In the genomic region with DNA sequence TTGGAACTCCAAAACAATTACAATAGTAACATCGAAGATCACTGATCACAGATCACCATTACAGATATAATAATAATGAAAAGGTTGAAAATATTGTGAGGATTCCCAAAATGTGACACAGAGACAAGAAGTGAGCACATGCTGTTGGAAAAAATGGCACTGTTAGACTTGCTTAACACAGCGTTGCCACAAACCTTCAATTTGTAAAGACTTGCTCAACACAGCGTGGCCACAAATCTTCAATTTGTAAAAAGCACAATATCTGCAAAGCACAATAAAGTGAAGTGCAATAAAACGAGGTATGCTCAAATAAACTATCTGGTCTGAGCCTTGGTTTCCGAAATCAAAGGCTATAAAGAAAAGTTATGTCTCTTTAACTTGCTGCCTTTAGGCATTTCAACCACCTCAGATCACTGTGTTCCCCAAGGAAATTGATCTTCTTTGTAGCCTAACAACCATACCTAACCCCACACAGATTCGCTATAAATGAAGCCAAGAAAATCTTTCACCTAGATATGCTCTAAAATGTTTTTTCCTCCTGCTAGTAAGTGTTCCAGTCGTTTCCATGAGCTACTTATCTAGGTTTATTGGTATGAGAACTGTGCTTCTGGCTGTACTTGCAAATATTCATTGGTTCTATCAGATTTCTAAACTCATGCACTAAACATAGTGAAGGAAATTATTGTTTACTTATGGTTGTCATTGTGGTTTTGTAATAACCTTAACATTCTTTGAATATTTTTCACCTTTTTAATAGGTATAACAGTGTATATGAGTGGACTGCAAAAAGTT, we compare ENCODE assay signal across 19 cellular contexts. TPM values are rescaled to one million over a fixed set of nuclear protein-coding genes. Genes with fewer than 3 reads are reported as not detected.
DNase-seq lines count a peak whose midpoint lies in the region; ATAC-seq and TF ChIP-seq lines count a peak whose summit lies in the region.
"Had no signal": no experiment of that assay in that cellular context is flagged by ENCODE, and none has a peak within 500 bp of the region (broad histone marks: within the 10 kb centered on the region; RNA-seq: fewer than 3 reads in every experiment).

No MANE protein-coding gene starts in this region.

- peak overlapping the region; percentile 13 for H3K27ac Mint-ChIP-seq in Calu3 (ENCODE audit: unreplicated experiment)

- intact Hi-C loops in Calu3 (cut with micrococcal nuclease; ENCODE audit: unreplicated experiment): loop anchor here (5.0 kb wide), 1 partner anchor 84 kb away; no protein-coding TSS in a partner anchor
- intact Hi-C loops in OCI-LY7 (cut with micrococcal nuclease; ENCODE audit: unreplicated experiment): no loop called here

- CTCF ChIA-PET in Calu3 (lab: Charles Lee) (interaction anchor here (0.6 to 1.5 kb wide), 5 partner anchors 9 to 234 kb away, joined by 3 to 5 read pairs (median 4); no protein-coding TSS in a partner anchor), OCI-LY7 (lab: Charles Lee; ENCODE audit: unreplicated experiment) (no interaction called here)

- peak overlapping the region; percentile 31 for H3K4me3 Mint-ChIP-seq in Calu3 (ENCODE audit: low read depth, unreplicated experiment)

- H3K4me3 ChIP-seq in OCI-LY7 (ENCODE audit: low read depth, low read length, poor library complexity, severe bottlenecking) (peak overlapping the region; percentile 12), fibroblast of villous mesenchyme (ENCODE audit: low read depth, low read length) (no peak overlapping the region)
- H3K4me3 ChIP-seq: SK-N-MC had no signal

- no peak overlapping the region for H3K27ac ChIP-seq in OCI-LY7 (ENCODE audit: low read depth, low read length, poor library complexity, severe bottlenecking)
- H3K27ac ChIP-seq: SK-N-MC, VCaP had no signal

- no peaks in the 10 kb centered on the region for H3K9me3 ChIP-seq in OCI-LY7 (ENCODE audit: low read length)

- BruUV-seq in Calu3 (replicated peaks; lab: Mats Ljungman, UMichigan) (no TSS peak), OCI-LY7 (replicated peaks; lab: Mats Ljungman, UMichigan) (no TSS peak)

- no peaks in the 10 kb centered on the region for H3K9me2 ChIP-seq in OCI-LY7 (ENCODE audit: insufficient read depth, low read length)

- no peaks in the 10 kb centered on the region for H3K36me3 ChIP-seq in OCI-LY7 (ENCODE audit: insufficient read depth, low read length)

- no peaks in the 10 kb centered on the region for H3K79me2 ChIP-seq in OCI-LY7 (ENCODE audit: insufficient read depth, low read depth, low read length)

- no peaks in the 10 kb centered on the region for H3K9me3 Mint-ChIP-seq in Calu3 (ENCODE audit: low read depth, unreplicated experiment)

- H3K36me3 Mint-ChIP-seq in Calu3 (ENCODE audit: insufficient read depth, unreplicated experiment): no peaks in the 10 kb centered on the region
- H3K36me3 Mint-ChIP-seq: memory B cell had no signal

- H3K4me2 ChIP-seq in OCI-LY7 (ENCODE audit: low read length): peak overlapping the region; percentile 49; the same call in 1 of the 2 replicates

- no peaks in the 10 kb centered on the region for H3K27me3 Mint-ChIP-seq in Calu3 (ENCODE audit: unreplicated experiment)
- H3K27me3 Mint-ChIP-seq: memory B cell had no signal

- peaks cover 15% of the 10 kb centered on the region for H3K4me1 Mint-ChIP-seq in Calu3 (ENCODE audit: low read depth, unreplicated experiment)

- TF ChIP-seq CTCF in Calu3 (IDR thresholded peaks at IDR 0.05; ENCODE audit: unreplicated experiment) (no peak), OCI-LY7 (conservative IDR thresholded peaks at IDR 0.05; ENCODE audit: low read length) (no peak), fibroblast of villous mesenchyme (IDR thresholded peaks at IDR 0.05; ENCODE audit: insufficient read depth, low read depth, low read length) (no peak)

- ATAC-seq in GM18868 (IDR thresholded peaks at IDR 0.05; ENCODE audit: unreplicated experiment): no peak
- ATAC-seq: stimulated activated naive CD8-positive, alpha-beta T cell treated with anti-CD3 and anti-CD28 coated beads, Interleukin-15, Interleukin-2, amounts not matched to agents 100 U/mL and 50 U/mL, for 24 hours had no signal

- peak overlapping the region; percentile 93 for H2AFZ ChIP-seq in OCI-LY7 (ENCODE audit: low read length)

- POLR2A ChIA-PET in OCI-LY7 (lab: Charles Lee): interaction anchor here (0.7 kb wide), 1 partner anchor 186 kb away, joined by 4 read pairs; no protein-coding TSS in a partner anchor

- no peaks in the 10 kb centered on the region for H4K20me1 ChIP-seq in OCI-LY7 (ENCODE audit: insufficient read depth, low read length)

- peaks cover 5% of the 10 kb centered on the region for H3K4me1 ChIP-seq in OCI-LY7 (ENCODE audit: insufficient read depth, low read length, poor library complexity, severe bottlenecking)

- peak; percentile 4 to 53 for DNase-seq in NOMO-1 (lab: John Stamatoyannopoulos, UW; ENCODE audit: unreplicated experiment in 2 of 2)
- no peak for DNase-seq in NOMO-1 treated with dmso at 0.1 percent for 144 hours (lab: John Stamatoyannopoulos, UW; ENCODE audit: unreplicated experiment)
- DNase-seq in Calu3: no peak
- no peak for DNase-seq in OCI-LY7 (ENCODE audit: low spot score)
- DNase-seq in fibroblast of villous mesenchyme (ENCODE audit: low read depth): peak; percentile 1
- DNase-seq in NCI-H2196 treated with DMSO at 0.1 percent for 48 hours (lab: John Stamatoyannopoulos, UW; ENCODE audit: unreplicated experiment): no peak
- no peak for DNase-seq in effector CD8-positive, alpha-beta T cell (lab: John Stamatoyannopoulos, UW)
- DNase-seq: 8988T; activated gamma-delta T cell; dermis blood vessel endothelial cell; glutamatergic neuron; Kasumi-1; NCI-H1930; stimulated activated naive CD8-positive, alpha-beta T cell treated with anti-CD3 and anti-CD28 coated beads, Interleukin-15, Interleukin-2, amounts not matched to agents 100 U/mL and 50 U/mL, for 24 hours; trophoblast cell had no signal

RNA-seq across cellular contexts. Expression of gene LPGAT1, which starts 13.1 kb away (rescaled TPM):
- 50.6 and 67.7 TPM in 2 replicates for total RNA-seq in Calu3 (2022)
- 14.1 and 18.7 TPM in 2 replicates for total RNA-seq in OCI-LY7 (2014; rRNA removed; shearing (Covaris generic))
- total RNA-seq in OCI-LY7 (2022): 30.4 and 35.2 TPM in 2 replicates
- total RNA-seq in fibroblast of villous mesenchyme: 59.9 and 73.4 TPM in 2 replicates

Comparison
In these comparisons a context has a peak if more than half of its experiments do, and no peak if none do; other contexts are left out.
1. DNase-seq: peak in NOMO-1 (2 of 2) and fibroblast of villous mesenchyme (single experiment); none in NOMO-1 treated with dmso at 0.1 percent for 144 hours (single experiment), Calu3 (single experiment), OCI-LY7 (single experiment), NCI-H2196 treated with DMSO at 0.1 percent for 48 hours (single experiment) and effector CD8-positive, alpha-beta T cell (single experiment).